Comparison of ENCODE assay signal across 13 cellular contexts in genomic region chr7:129993275-129993674, GRCh38.
"Had no signal": no experiment of that assay in that cellular context is flagged by ENCODE, and none has a peak within 500 bp of the region (broad histone marks: within the 10 kb centered on the region; RNA-seq: fewer than 3 reads in every experiment).

No MANE protein-coding gene starts in this region.

- H3K27me3 ChIP-seq: ascending aorta, transverse colon had no signal

- H3K27ac ChIP-seq: ascending aorta, transverse colon had no signal

- H3K4me3 ChIP-seq: ascending aorta, mucosa of descending colon, transverse colon had no signal

- H3K36me3 ChIP-seq: ascending aorta, transverse colon had no signal

- ATAC-seq: mucosa of descending colon; naive thymus-derived CD4-positive, alpha-beta T cell had no signal

- H3K9me3 ChIP-seq: ascending aorta, mucosa of descending colon, transverse colon had no signal

- DNase-seq: activated CD4-positive, alpha-beta T cell treated with anti-CD3 and anti-CD28 coated beads, Interleukin-2, amount 10 ng/mL, durations not matched to agents 7 days and 5 days; activated naive CD8-positive, alpha-beta T cell treated with anti-CD3 and anti-CD28 coated beads for 36 hours; erythroblast; foreskin melanocyte; head of caudate nucleus; mucosa of descending colon; naive thymus-derived CD4-positive, alpha-beta T cell; small intestine; stimulated activated CD4-positive, alpha-beta T cell treated with anti-CD3 and anti-CD28 coated beads, Interleukin-4, amount 100 ng/mL, for 24 hours; stimulated activated naive CD4-positive, alpha-beta T cell; substantia nigra; transverse colon had no signal
